ENCODE assay signal across 8 cellular contexts in genomic region chr22:41381329-41382097, GRCh38. TPM values are rescaled to one million over a fixed set of nuclear protein-coding genes. Genes with fewer than 3 reads are reported as not detected.
DNase-seq lines count a peak whose midpoint lies in the region; ATAC-seq, FAIRE-seq and TF ChIP-seq lines count a peak whose summit lies in the region.

Gene TEF (plus strand): TSS chr22:41381942. CDS start chr22:41382045, 103 bp downstream.

- peak; percentile 88 for ATAC-seq in HG02840 (IDR thresholded peaks at IDR 0.05; ENCODE audit: low FRiP score, unreplicated experiment)
- peak; percentile 83 to 90 (median 84) for ATAC-seq in pancreas

- intact Hi-C loops in pancreas (cut with DNase I) (no loop called here), thyroid gland (cut with DNase I) (no loop called here)

- 0% methylated on average over 65 to 84 of the region's 84 CpGs for WGBS in adipose tissue, 3 donors
- WGBS in pancreas, 2 donors: 0 to 1% methylated on average over 45 to 84 of the region's 84 CpGs
- WGBS in thyroid gland, 2 donors: 0 to 3% methylated on average over 7 of the region's 84 CpGs

- peaks cover 13% of the 10 kb centered on the region for H3K4me1 ChIP-seq in cardiac muscle cell (ENCODE audit: low read depth)
- H3K4me1 ChIP-seq in pancreas: peaks cover 6 to 17% (median 12%) of the 10 kb centered on the region in 3 donors
- peaks cover 25% of the 10 kb centered on the region in 2 donors for H3K4me1 ChIP-seq in thyroid gland

- no peaks in the 10 kb centered on the region for H3K9me3 ChIP-seq in cardiac muscle cell (ENCODE audit: low read depth)
- no peaks in the 10 kb centered on the region for H3K9me3 ChIP-seq in pancreas
- no peaks in the 10 kb centered on the region for H3K9me3 ChIP-seq in thyroid gland

- peak in 1 of 2 donors; percentile 72 for TF ChIP-seq POLR2A in thyroid gland (IDR thresholded peaks at IDR 0.05)

- DNase-seq in NCI-H1436 (lab: John Stamatoyannopoulos, UW) (peak; percentile 99), SW480 (ENCODE audit: low spot score) (peak; percentile 98), cardiac muscle cell (ENCODE audit: low read depth in 1 of 2, low spot score in 1 of 2) (peak; percentile 99), pancreas (peak; percentile 98 to 100 (median 99)), thyroid gland (peak; percentile 99 to 100)

- no peaks in the 10 kb centered on the region for H3K27me3 ChIP-seq in cardiac muscle cell
- no peaks in the 10 kb centered on the region for H3K27me3 ChIP-seq in pancreas
- H3K27me3 ChIP-seq in thyroid gland: no peaks in the 10 kb centered on the region

- peak; percentile 90 for FAIRE-seq in pancreas (lab: Jason Lieb, UNC)

- H3K36me3 ChIP-seq in cardiac muscle cell (no peaks in the 10 kb centered on the region), pancreas (no peaks in the 10 kb centered on the region), thyroid gland (no peaks in the 10 kb centered on the region)

- H3K27ac ChIP-seq in adipose tissue (ENCODE audit: low read depth, low read length): peak within 1 kb of the TSS; percentile 70
- H3K27ac ChIP-seq in cardiac muscle cell: peak within 1 kb of the TSS; percentile 99
- H3K27ac ChIP-seq in pancreas: peak within 1 kb of the TSS; percentile 96 to 100 (median 98)
- peak within 1 kb of the TSS; percentile 97 to 100 (median 98) for H3K27ac ChIP-seq in thyroid gland

- H3K4me3 ChIP-seq in GM12875 (ENCODE audit: low read depth, low read length): peak within 1 kb of the TSS; percentile 62
- peak within 1 kb of the TSS; percentile 57 for H3K4me3 ChIP-seq in cardiac muscle cell
- peak within 1 kb of the TSS; percentile 78 to 84 (median 79) for H3K4me3 ChIP-seq in pancreas
- peak within 1 kb of the TSS in 2 of 3 donors; percentile 83 to 88 for H3K4me3 ChIP-seq in thyroid gland (replicated peaks in 1 of 3)

- TF ChIP-seq CTCF in GM12875 (IDR thresholded peaks at IDR 0.05; ENCODE audit: borderline replicate concordance, insufficient read depth, low read depth, low read length) (no peak), cardiac muscle cell (IDR thresholded peaks at IDR 0.05; ENCODE audit: low read depth, low read length) (no peak), pancreas (IDR thresholded peaks at IDR 0.05) (no peak), thyroid gland (IDR thresholded peaks at IDR 0.05) (no peak)

RNA-seq across cellular contexts. Expression of gene TEF, which starts in this region (rescaled TPM):
- 10 to 100 TPM in 2 of 3 donors, 1 to 10 TPM in 1; 9.9 to 19.0 (median 15.9) TPM for polyA plus RNA-seq in adipose tissue
- 8.5 and 21.1 TPM in 2 replicates for total RNA-seq in cardiac muscle cell
- polyA plus RNA-seq in cardiac muscle cell: 4.0 and 20.4 TPM in 2 replicates
- total RNA-seq in pancreas: 10 to 100 TPM in 5 of 6 donors, 1 to 10 TPM in 1; 8.3 to 19.6 (median 17.6) TPM
- polyA plus RNA-seq in pancreas: 10 to 100 TPM in 1 of 2 donors, 1 to 10 TPM in 1; 8.8 to 18.7 TPM
- total RNA-seq in thyroid gland: 10 to 100 TPM; 15.9 to 41.1 (median 22.9) TPM

Comparison
In these comparisons a context has a peak if more than half of its experiments do, and no peak if none do; other contexts are left out.
1. Peak in every context shown above with its lines: DNase-seq, ATAC-seq, H3K4me3 ChIP-seq and H3K27ac ChIP-seq.